1 cellular context compared by ENCODE assay signal in genomic region chr4:165327211-165328100, GRCh38.
TF ChIP-seq lines count a peak whose summit lies in the region.

Gene MSMO1, plus strand, starts transcription at chr4:165327669. Its CDS starts 5,702 bp downstream, at chr4:165333371.

TF ChIP-seq in HepG2, 621 proteins besides CTCF, POLR2A, EP300 and RAD21 (continued from another document and continues in another):
- TF ChIP-seq ZNF547 (CRISPR knock-in tag; IDR thresholded peaks at IDR 0.05) (peak; percentile 65; the same call in 1 of the 2 replicates), ZKSCAN1 (IDR thresholded peaks at IDR 0.05; ENCODE audit: low read length) (no peak), ZNF747 (CRISPR knock-in tag; IDR thresholded peaks at IDR 0.05; ENCODE audit: borderline replicate concordance) (peak; percentile 83; the same call in 1 of the 2 replicates), KLF12 (CRISPR knock-in tag; IDR thresholded peaks at IDR 0.05; ENCODE audit: borderline replicate concordance) (peak; percentile 59; the same call in 1 of the 2 replicates), ZBTB38 (CRISPR knock-in tag; IDR thresholded peaks at IDR 0.05) (peak; percentile 10; the same call in 1 of the 2 replicates), RNF219 (CRISPR knock-in tag; IDR thresholded peaks at IDR 0.05) (peak; percentile 42; the same call in 1 of the 2 replicates), ZNF292 (CRISPR knock-in tag; IDR thresholded peaks at IDR 0.05; ENCODE audit: borderline replicate concordance, low read depth) (peak; percentile 78; the same call in 1 of the 2 replicates), THRA (CRISPR knock-in tag; IDR thresholded peaks at IDR 0.05; ENCODE audit: borderline replicate concordance) (0 out of 2 replicates have a peak, but pooled peaks have one; percentile 41), SMARCE1 (IDR thresholded peaks at IDR 0.05; ENCODE audit: borderline replicate concordance) (no peak), CEBPZ (IDR thresholded peaks at IDR 0.05; ENCODE audit: low read length) (peak; percentile 23; the same call in 1 of the 2 replicates), ZBTB44 (CRISPR knock-in tag; IDR thresholded peaks at IDR 0.05) (no peak), ZBTB33 (CRISPR knock-in tag; IDR thresholded peaks at IDR 0.05) (no peak), CHD2 (IDR thresholded peaks at IDR 0.05; ENCODE audit: low read depth, low read length) (peak; percentile 76), MYNN (CRISPR knock-in tag; IDR thresholded peaks at IDR 0.05; ENCODE audit: low read depth) (peak; percentile 96; the same call in 1 of the 2 replicates), ZNF879 (CRISPR knock-in tag; IDR thresholded peaks at IDR 0.05) (peak; percentile 83; the same call in 1 of the 2 replicates), TEF (CRISPR knock-in tag; IDR thresholded peaks at IDR 0.05) (no peak), ATF3 (CRISPR knock-in tag; IDR thresholded peaks at IDR 0.05) (no peak), NR1H2 (CRISPR knock-in tag; IDR thresholded peaks at IDR 0.05; ENCODE audit: borderline replicate concordance, low read depth) (no peak), NFE2L1 (CRISPR knock-in tag; IDR thresholded peaks at IDR 0.05; ENCODE audit: borderline replicate concordance) (no peak), XRCC5 (optimal IDR thresholded peaks at IDR 0.05; ENCODE audit: low read length) (peak; percentile 60), MAFF (IDR thresholded peaks at IDR 0.05; ENCODE audit: low read depth, low read length) (no peak), ZNF850 (CRISPR knock-in tag; conservative IDR thresholded peaks at IDR 0.05) (peak; percentile 69; the same call in 1 of the 2 replicates), ZNF142 (CRISPR knock-in tag; IDR thresholded peaks at IDR 0.05) (0 out of 2 replicates have a peak, but pooled peaks have one; percentile 38), MBD4 (IDR thresholded peaks at IDR 0.05; ENCODE audit: borderline replicate concordance, low read length) (no peak), MZF1 (CRISPR knock-in tag; IDR thresholded peaks at IDR 0.05; ENCODE audit: borderline replicate concordance) (no peak), SP4 (CRISPR knock-in tag; IDR thresholded peaks at IDR 0.05) (peak; percentile 100), ZSCAN30 (CRISPR knock-in tag; IDR thresholded peaks at IDR 0.05) (no peak; the same call in 1 of the 2 replicates), ZBTB7B (CRISPR knock-in tag; IDR thresholded peaks at IDR 0.05) (peak; percentile 57; the same call in 1 of the 2 replicates), ZNF672 (CRISPR knock-in tag; IDR thresholded peaks at IDR 0.05) (no peak), ZNF577 (CRISPR knock-in tag; IDR thresholded peaks at IDR 0.05; ENCODE audit: borderline replicate concordance, low read depth) (no peak), ZNF136 (CRISPR knock-in tag; IDR thresholded peaks at IDR 0.05; ENCODE audit: low read depth) (0 out of 2 replicates have a peak, but pooled peaks have one; percentile 63), KDM2A (CRISPR knock-in tag; IDR thresholded peaks at IDR 0.05; ENCODE audit: borderline replicate concordance, low read depth) (peak; percentile 83), CSRNP2 (CRISPR knock-in tag; conservative IDR thresholded peaks at IDR 0.05; ENCODE audit: low read depth) (peak; percentile 71; the same call in 1 of the 2 replicates), GMEB2 (CRISPR knock-in tag; IDR thresholded peaks at IDR 0.05; ENCODE audit: low read depth) (peak; percentile 87)
